20 cellular contexts compared by ENCODE assay signal in genomic region chr12:58533652-58534051, GRCh38.
"Had no signal": no experiment of that assay in that cellular context is flagged by ENCODE, and none has a peak within 500 bp of the region (broad histone marks: within the 10 kb centered on the region; RNA-seq: fewer than 3 reads in every experiment).

No MANE protein-coding gene starts in this region.

- H3K9ac ChIP-seq: parathyroid adenoma had no signal

- H3K9me3 ChIP-seq: gastrocnemius medialis, left ventricle myocardium inferior, lower lobe of right lung, psoas muscle, right lobe of liver, tibial artery, upper lobe of left lung, uterus had no signal

- H3K27ac ChIP-seq: gastrocnemius medialis, left ventricle myocardium inferior, lower lobe of right lung, parathyroid adenoma, psoas muscle, right lobe of liver, tibial artery, upper lobe of left lung, uterus had no signal

- H2AFZ ChIP-seq: parathyroid adenoma had no signal

- H3K79me2 ChIP-seq: parathyroid adenoma had no signal

- H3K4me1 ChIP-seq: left ventricle myocardium inferior, parathyroid adenoma, right lobe of liver, upper lobe of left lung, uterus had no signal

- H3K36me3 ChIP-seq: gastrocnemius medialis, left ventricle myocardium inferior, lower lobe of right lung, right lobe of liver, tibial artery, upper lobe of left lung, uterus had no signal

- DNase-seq: gastrocnemius medialis; glutamatergic neuron; islet precursor cell; left cardiac atrium; left ventricle myocardium inferior; lower lobe of right lung; mesenchymal stem cell; naive B cell; nephron progenitor cell; psoas muscle; retina; right lobe of liver; stimulated activated CD4-positive, alpha-beta T cell treated with anti-CD3 and anti-CD28 coated beads, Interleukin-4, amount 100 ng/mL, for 1 hour; stimulated activated CD8-positive, alpha-beta memory T cell treated with anti-CD3 and anti-CD28 coated beads, Interleukin-4, amount 100 ng/mL, for 48 hours; tibial artery; upper lobe of left lung; uterus had no signal

- ATAC-seq: esophagus mucosa; gastrocnemius medialis; left cardiac atrium; lower lobe of right lung; psoas muscle; right lobe of liver; stimulated activated effector memory CD8-positive, alpha-beta T cell treated with anti-CD3 and anti-CD28 coated beads, Interleukin-12 subunit alpha, Interleukin-12 subunit beta, amount 100 ng/mL, for 72 hours had no signal

- H3K27me3 ChIP-seq: gastrocnemius medialis, right lobe of liver, tibial artery, upper lobe of left lung, uterus had no signal

- H3K4me3 ChIP-seq: gastrocnemius medialis, left ventricle myocardium inferior, lower lobe of right lung, psoas muscle, right lobe of liver, tibial artery, upper lobe of left lung, uterus had no signal
